ENCODE assay signal across 26 cellular contexts in genomic region chr4:10184051-10184450, GRCh38.
DNase-seq lines count a peak whose midpoint lies in the region; ATAC-seq, FAIRE-seq and TF ChIP-seq lines count a peak whose summit lies in the region.
"Had no signal": no experiment of that assay in that cellular context is flagged by ENCODE, and none has a peak within 500 bp of the region (broad histone marks: within the 10 kb centered on the region; RNA-seq: fewer than 3 reads in every experiment).

No MANE protein-coding gene starts in this region.

- H3K36me3 ChIP-seq in kidney (ENCODE audit: control insufficient read depth in 1 of 2, insufficient read depth in 2 of 2, low read length in 2 of 2) = no peaks in the 10 kb centered on the region
- H3K36me3 ChIP-seq: ascending aorta; BLaER1 treated with 17β-estradiol and CSF1 and Interleukin-3, amounts not matched to agents 10 nM and 100 nM had no signal

- POLR2A ChIA-PET in activated CD4-positive, alpha-beta memory T cell treated with anti-CD3 and anti-CD28 coated beads, Interleukin-2, amount 10 ng/mL, durations not matched to agents 7 days and 5 days (lab: Charles Lee) = interaction anchor here (0.7 to 4.2 kb wide), 3 partner anchors 9 to 273 kb away, joined by 3 to 14 read pairs (median 4); partner anchors contain the start of gene ZNF518B
- POLR2A ChIA-PET in activated CD4-positive, alpha-beta memory T cell treated with anti-CD3 and anti-CD28 coated beads for 36 hours (lab: Charles Lee) = no interaction called here

- intact Hi-C loops in activated CD4-positive, alpha-beta memory T cell treated with anti-CD3 and anti-CD28 coated beads for 36 hours (cut with micrococcal nuclease) = loop anchor here (5.0 to 10.0 kb wide), 3 partner anchors 61 to 1301 kb away; no protein-coding TSS in a partner anchor
- intact Hi-C loops in kidney (cut with DNase I) = no loop called here

- H3K9me3 Mint-ChIP-seq in activated CD4-positive, alpha-beta memory T cell treated with anti-CD3 and anti-CD28 coated beads, Interleukin-2, amount 10 ng/mL, durations not matched to agents 7 days and 5 days = peaks cover 13% of the 10 kb centered on the region
- H3K9me3 Mint-ChIP-seq in activated CD4-positive, alpha-beta memory T cell treated with anti-CD3 and anti-CD28 coated beads for 36 hours = no peaks in the 10 kb centered on the region
- H3K9me3 Mint-ChIP-seq in natural killer cell treated with Interleukin-12 subunit alpha and Interleukin-12 subunit beta and Interleukin-15 and Interleukin-18, amount 100 ng/mL, for 72 hours = no peaks in the 10 kb centered on the region

- H3K27ac ChIP-seq in kidney (ENCODE audit: low read depth in 2 of 2, low read length in 2 of 2) = no peak overlapping the region
- H3K27ac ChIP-seq: ascending aorta, skin epidermis had no signal

- no peak for TF ChIP-seq CTCF in kidney (IDR thresholded peaks at IDR 0.05; ENCODE audit: borderline replicate concordance, extremely low read depth, insufficient read depth)

- no peak overlapping the region for H3K9ac ChIP-seq in kidney (ENCODE audit: low read length in 2 of 2)
- H3K9ac ChIP-seq: BLaER1 treated with 17β-estradiol and CSF1 and Interleukin-3, amounts not matched to agents 10 nM and 100 nM had no signal

- no peak overlapping the region for H3K4me3 ChIP-seq in kidney (ENCODE audit: low read length in 2 of 2)
- H3K4me3 ChIP-seq: ascending aorta; BLaER1 treated with 17β-estradiol and CSF1 and Interleukin-3, amounts not matched to agents 10 nM and 100 nM; GM12878; skin epidermis had no signal

- FAIRE-seq in RCC 7860 (lab: Jason Lieb, UNC) (no peak), kidney (lab: Jason Lieb, UNC) (no peak)
- FAIRE-seq: endometrium, keratinocyte had no signal

- peaks cover 27% of the 10 kb centered on the region for H3K36me3 Mint-ChIP-seq in activated CD4-positive, alpha-beta memory T cell treated with anti-CD3 and anti-CD28 coated beads, Interleukin-2, amount 10 ng/mL, durations not matched to agents 7 days and 5 days (ENCODE audit: low read depth)
- no peaks in the 10 kb centered on the region for H3K36me3 Mint-ChIP-seq in activated CD4-positive, alpha-beta memory T cell treated with anti-CD3 and anti-CD28 coated beads for 36 hours
- peaks cover 9% of the 10 kb centered on the region for H3K36me3 Mint-ChIP-seq in natural killer cell treated with Interleukin-12 subunit alpha and Interleukin-12 subunit beta and Interleukin-15 and Interleukin-18, amount 100 ng/mL, for 72 hours
- H3K36me3 Mint-ChIP-seq: activated naive CD8-positive, alpha-beta T cell; mesothelial cell of epicardium; naive B cell; WTC11 had no signal

- no peak overlapping the region for H3K4me3 Mint-ChIP-seq in activated CD4-positive, alpha-beta memory T cell treated with anti-CD3 and anti-CD28 coated beads, Interleukin-2, amount 10 ng/mL, durations not matched to agents 7 days and 5 days
- no peak overlapping the region for H3K4me3 Mint-ChIP-seq in activated CD4-positive, alpha-beta memory T cell treated with anti-CD3 and anti-CD28 coated beads for 36 hours
- H3K4me3 Mint-ChIP-seq in natural killer cell treated with Interleukin-12 subunit alpha and Interleukin-12 subunit beta and Interleukin-15 and Interleukin-18, amount 100 ng/mL, for 72 hours = peak overlapping the region; percentile 75
- H3K4me3 Mint-ChIP-seq: activated naive CD8-positive, alpha-beta T cell; mesothelial cell of epicardium; naive B cell; WTC11 had no signal

- no peaks in the 10 kb centered on the region for H3K27me3 Mint-ChIP-seq in activated CD4-positive, alpha-beta memory T cell treated with anti-CD3 and anti-CD28 coated beads, Interleukin-2, amount 10 ng/mL, durations not matched to agents 7 days and 5 days
- no peaks in the 10 kb centered on the region for H3K27me3 Mint-ChIP-seq in activated CD4-positive, alpha-beta memory T cell treated with anti-CD3 and anti-CD28 coated beads for 36 hours
- no peaks in the 10 kb centered on the region for H3K27me3 Mint-ChIP-seq in natural killer cell treated with Interleukin-12 subunit alpha and Interleukin-12 subunit beta and Interleukin-15 and Interleukin-18, amount 100 ng/mL, for 72 hours
- H3K27me3 Mint-ChIP-seq: activated naive CD8-positive, alpha-beta T cell had no signal

- peaks cover 51% of the 10 kb centered on the region for H3K4me1 Mint-ChIP-seq in activated CD4-positive, alpha-beta memory T cell treated with anti-CD3 and anti-CD28 coated beads, Interleukin-2, amount 10 ng/mL, durations not matched to agents 7 days and 5 days
- H3K4me1 Mint-ChIP-seq in activated CD4-positive, alpha-beta memory T cell treated with anti-CD3 and anti-CD28 coated beads for 36 hours (ENCODE audit: low read depth) = peaks cover 34% of the 10 kb centered on the region
- H3K4me1 Mint-ChIP-seq in natural killer cell treated with Interleukin-12 subunit alpha and Interleukin-12 subunit beta and Interleukin-15 and Interleukin-18, amount 100 ng/mL, for 72 hours (ENCODE audit: low read depth in 2 of 2) = peaks cover 51 to 67% of the 10 kb centered on the region in 2 donors
- H3K4me1 Mint-ChIP-seq: WTC11 had no signal

- ATAC-seq in natural killer cell treated with Interleukin-12 subunit alpha and Interleukin-12 subunit beta and Interleukin-15 and Interleukin-18, amount 100 ng/mL, for 72 hours = no peak
- ATAC-seq: GM12878, HCT116, WTC11 had no signal

- no peaks in the 10 kb centered on the region for H3K9me3 ChIP-seq in kidney (ENCODE audit: control insufficient read depth in 1 of 2, low read length in 2 of 2)
- H3K9me3 ChIP-seq: ascending aorta had no signal

- H3K27ac Mint-ChIP-seq in activated CD4-positive, alpha-beta memory T cell treated with anti-CD3 and anti-CD28 coated beads, Interleukin-2, amount 10 ng/mL, durations not matched to agents 7 days and 5 days = peak overlapping the region; percentile 79
- no peak overlapping the region for H3K27ac Mint-ChIP-seq in activated CD4-positive, alpha-beta memory T cell treated with anti-CD3 and anti-CD28 coated beads for 36 hours
- peak overlapping the region; percentile 95 to 98 for H3K27ac Mint-ChIP-seq in natural killer cell treated with Interleukin-12 subunit alpha and Interleukin-12 subunit beta and Interleukin-15 and Interleukin-18, amount 100 ng/mL, for 72 hours
- H3K27ac Mint-ChIP-seq: activated naive CD8-positive, alpha-beta T cell; mesothelial cell of epicardium; naive B cell; WTC11 had no signal

- peaks cover 0 to 2% of the 10 kb centered on the region in 2 donors for H3K4me1 ChIP-seq in kidney (ENCODE audit: control insufficient read depth in 1 of 2, insufficient read depth in 1 of 2, low read depth in 1 of 2, low read length in 2 of 2)
- H3K4me1 ChIP-seq: ascending aorta had no signal

- CTCF ChIA-PET in activated CD4-positive, alpha-beta memory T cell treated with anti-CD3 and anti-CD28 coated beads, Interleukin-2, amount 10 ng/mL, durations not matched to agents 7 days and 5 days (lab: Charles Lee) = interaction anchor here (1.1 kb wide), 1 partner anchor 21 kb away, joined by 3 read pairs; no protein-coding TSS in a partner anchor
- CTCF ChIA-PET in activated CD4-positive, alpha-beta memory T cell treated with anti-CD3 and anti-CD28 coated beads for 36 hours (lab: Charles Lee) = no interaction called here

- DNase-seq in activated CD4-positive, alpha-beta memory T cell treated with anti-CD3 and anti-CD28 coated beads, Interleukin-2, amount 10 ng/mL, durations not matched to agents 7 days and 5 days = no peak
- no peak for DNase-seq in activated CD4-positive, alpha-beta memory T cell treated with anti-CD3 and anti-CD28 coated beads for 36 hours
- DNase-seq in EH (ENCODE audit: low read depth) (peak; percentile 80), RCC 7860 (ENCODE audit: low spot score) (peak; percentile 41), NCI-H1694 (lab: John Stamatoyannopoulos, UW) (no peak), kidney (no peak), superior temporal gyrus (ENCODE audit: extremely low spot score) (no peak)
- no peak for DNase-seq in natural killer cell treated with Interleukin-12 subunit alpha and Interleukin-12 subunit beta and Interleukin-15 and Interleukin-18, amount 100 ng/mL, for 72 hours (ENCODE audit: low spot score)
- DNase-seq: caudate nucleus, DND-41, Karpas-422, naive B cell, NCI-H1092, NCI-H187, NCI-H69, trophoblast cell had no signal

Comparison
In these comparisons a context has a peak if more than half of its experiments do, and no peak if none do; other contexts are left out.
1. DNase-seq: peak in EH (single experiment) and RCC 7860 (single experiment); none in activated CD4-positive, alpha-beta memory T cell treated with anti-CD3 and anti-CD28 coated beads, Interleukin-2, amount 10 ng/mL, durations not matched to agents 7 days and 5 days (single experiment), activated CD4-positive, alpha-beta memory T cell treated with anti-CD3 and anti-CD28 coated beads for 36 hours (single experiment), natural killer cell treated with Interleukin-12 subunit alpha and Interleukin-12 subunit beta and Interleukin-15 and Interleukin-18, amount 100 ng/mL, for 72 hours (single experiment), NCI-H1694 (single experiment), kidney (single experiment) and superior temporal gyrus (single experiment).